19 cellular contexts compared by ENCODE assay signal in the genomic region with DNA sequence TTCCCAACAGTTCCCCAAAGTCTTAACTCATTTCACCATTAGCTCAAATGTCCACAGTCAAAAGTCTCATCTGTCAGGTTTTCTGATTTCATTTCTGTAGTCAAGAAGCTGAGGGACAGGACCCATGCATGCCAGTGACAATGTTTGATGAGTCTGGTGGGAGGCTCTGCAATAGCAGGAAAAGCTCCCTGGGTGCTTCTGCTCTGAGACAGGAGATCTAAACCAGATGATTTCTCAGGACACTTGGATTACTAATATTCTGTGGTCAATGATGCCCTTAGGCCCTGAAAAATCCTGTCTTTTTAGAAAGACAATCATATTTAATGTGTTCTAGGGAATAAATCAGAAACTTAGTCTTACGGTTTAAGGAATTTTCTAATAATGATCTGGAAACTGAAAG.
"Had no signal": no experiment of that assay in that cellular context is flagged by ENCODE, and none has a peak within 500 bp of the region (broad histone marks: within the 10 kb centered on the region; RNA-seq: fewer than 3 reads in every experiment).

No MANE protein-coding gene starts in this region.

- H3K4me1 Mint-ChIP-seq: WTC11 had no signal

- H3K4me3 Mint-ChIP-seq: memory B cell, WTC11 had no signal

- H3K36me3 ChIP-seq: adrenal gland, cardiac muscle cell, left ventricle myocardium inferior, sigmoid colon, spleen, thoracic aorta, upper lobe of right lung had no signal

- H3K27me3 ChIP-seq: adrenal gland, cardiac muscle cell, sigmoid colon, spleen, upper lobe of right lung had no signal

- H3K9me3 ChIP-seq: adrenal gland, mucosa of descending colon, sigmoid colon, thoracic aorta, upper lobe of right lung had no signal

- H3K27ac ChIP-seq: adrenal gland, cardiac muscle cell, left ventricle myocardium inferior, parathyroid adenoma, spleen, thoracic aorta, upper lobe of right lung had no signal

- H3K27ac Mint-ChIP-seq: memory B cell, WTC11 had no signal

- H3K9me3 Mint-ChIP-seq: memory B cell had no signal

- H3K4me3 ChIP-seq: adrenal gland, cardiac muscle cell, left ventricle myocardium inferior, mucosa of descending colon, sigmoid colon, spleen, thoracic aorta, upper lobe of right lung had no signal

- H3K4me1 ChIP-seq: adrenal gland, parathyroid adenoma had no signal

- H3K36me3 Mint-ChIP-seq: memory B cell; naive thymus-derived CD8-positive, alpha-beta T cell; WTC11 had no signal

- DNase-seq: activated CD4-positive, alpha-beta T cell treated with anti-CD3 and anti-CD28 coated beads for 48 hours; activated effector memory CD4-positive, alpha-beta T cell treated with anti-CD3 and anti-CD28 coated beads, Interleukin-2, amount 50 U/mL, for 16 hours; activated T-cell treated with anti-CD3 and anti-CD28 coated beads for 4 hours; adrenal gland; erythroblast; glutamatergic neuron; hypothalamus; left ventricle myocardium inferior; mucosa of descending colon; sigmoid colon; spleen; stimulated activated CD4-positive, alpha-beta T cell treated with anti-CD3 and anti-CD28 coated beads, Interleukin-2, amount 100 ng/mL, for 24 hours; upper lobe of right lung had no signal

- ATAC-seq: mucosa of descending colon, upper lobe of right lung, WTC11 had no signal
